ENCODE assay signal across 25 cellular contexts in genomic region chr2:2422621-2423020, GRCh38.
"Had no signal": no experiment of that assay in that cellular context is flagged by ENCODE, and none has a peak within 500 bp of the region (broad histone marks: within the 10 kb centered on the region; RNA-seq: fewer than 3 reads in every experiment).

No MANE protein-coding gene starts in this region.

- H3K4me3 Mint-ChIP-seq: activated CD4-positive, alpha-beta T cell treated with anti-CD3 and anti-CD28 coated beads for 36 hours; activated CD8-positive, alpha-beta T cell treated with anti-CD3 and anti-CD28 coated beads, Interleukin-2, amount 10 ng/mL, durations not matched to agents 7 days and 5 days; activated naive CD4-positive, alpha-beta T cell treated with anti-CD3 and anti-CD28 coated beads, Interleukin-2, amount 10 ng/mL, durations not matched to agents 7 days and 5 days; activated naive CD8-positive, alpha-beta T cell treated with anti-CD3 and anti-CD28 coated beads for 36 hours; activated T-cell treated with anti-CD3 and anti-CD28 coated beads, Interleukin-2, amount 50 U/mL, for 24 hours had no signal

- H3K36me3 ChIP-seq: brain microvascular endothelial cell had no signal

- H3K27ac ChIP-seq: brain microvascular endothelial cell, KMS-11, SK-N-MC, VCaP had no signal

- H3K9me3 Mint-ChIP-seq: activated naive CD4-positive, alpha-beta T cell treated with anti-CD3 and anti-CD28 coated beads, Interleukin-2, amount 10 ng/mL, durations not matched to agents 7 days and 5 days; activated naive CD8-positive, alpha-beta T cell treated with anti-CD3 and anti-CD28 coated beads for 36 hours; activated T-cell treated with anti-CD3 and anti-CD28 coated beads, Interleukin-2, amount 50 U/mL, for 24 hours had no signal

- H3K27ac Mint-ChIP-seq: activated CD4-positive, alpha-beta T cell treated with anti-CD3 and anti-CD28 coated beads for 36 hours; activated CD8-positive, alpha-beta T cell treated with anti-CD3 and anti-CD28 coated beads, Interleukin-2, amount 10 ng/mL, durations not matched to agents 7 days and 5 days; activated naive CD4-positive, alpha-beta T cell treated with anti-CD3 and anti-CD28 coated beads, Interleukin-2, amount 10 ng/mL, durations not matched to agents 7 days and 5 days; activated naive CD8-positive, alpha-beta T cell treated with anti-CD3 and anti-CD28 coated beads for 36 hours; activated T-cell treated with anti-CD3 and anti-CD28 coated beads, Interleukin-2, amount 50 U/mL, for 24 hours had no signal

- H3K4me1 Mint-ChIP-seq: activated CD4-positive, alpha-beta T cell treated with anti-CD3 and anti-CD28 coated beads for 36 hours; activated naive CD4-positive, alpha-beta T cell treated with anti-CD3 and anti-CD28 coated beads, Interleukin-2, amount 10 ng/mL, durations not matched to agents 7 days and 5 days; activated naive CD8-positive, alpha-beta T cell treated with anti-CD3 and anti-CD28 coated beads for 36 hours had no signal

- DNase-seq: activated CD4-positive, alpha-beta T cell treated with anti-CD3 and anti-CD28 coated beads for 36 hours; activated CD4-positive, alpha-beta T cell treated with anti-CD3 and anti-CD28 coated beads, Interleukin-2, amount 50 U/mL, for 4 hours; activated CD8-positive, alpha-beta T cell treated with anti-CD3 and anti-CD28 coated beads, Interleukin-2, amount 10 ng/mL, durations not matched to agents 7 days and 5 days; activated effector memory CD4-positive, alpha-beta T cell treated with anti-CD3 and anti-CD28 coated beads, Interleukin-2, amount 50 U/mL, for 16 hours; activated naive CD4-positive, alpha-beta T cell treated with anti-CD3 and anti-CD28 coated beads, Interleukin-2, amount 10 ng/mL, durations not matched to agents 7 days and 5 days; activated naive CD8-positive, alpha-beta T cell treated with anti-CD3 and anti-CD28 coated beads for 36 hours; activated T-cell treated with anti-CD3 and anti-CD28 coated beads, Interleukin-2, amount 50 U/mL, for 24 hours; brain microvascular endothelial cell; cerebellar nuclear complex; NCI-H1092; NCI-H1417; NCI-H2029; NCI-H2107; NCI-H2171 treated with DMSO at 0.1 percent for 48 hours; NCI-H226; NCI-H526; NCI-H774; OCI-M1; RPMI8226; T-helper 1 cell had no signal

- H3K27me3 ChIP-seq: brain microvascular endothelial cell had no signal

- ATAC-seq: activated CD4-positive, alpha-beta T cell treated with anti-CD3 and anti-CD28 coated beads for 36 hours; activated CD8-positive, alpha-beta T cell treated with anti-CD3 and anti-CD28 coated beads, Interleukin-2, amount 10 ng/mL, durations not matched to agents 7 days and 5 days; Panc1; Right ventricle myocardium inferior had no signal

- H3K9ac ChIP-seq: KMS-11 had no signal

- H3K27me3 Mint-ChIP-seq: activated naive CD4-positive, alpha-beta T cell treated with anti-CD3 and anti-CD28 coated beads, Interleukin-2, amount 10 ng/mL, durations not matched to agents 7 days and 5 days had no signal

- H3K4me2 ChIP-seq: KMS-11 had no signal

- H3K4me3 ChIP-seq: SK-N-MC had no signal

- H3K36me3 Mint-ChIP-seq: activated naive CD4-positive, alpha-beta T cell treated with anti-CD3 and anti-CD28 coated beads, Interleukin-2, amount 10 ng/mL, durations not matched to agents 7 days and 5 days; activated naive CD8-positive, alpha-beta T cell treated with anti-CD3 and anti-CD28 coated beads for 36 hours had no signal
